Comparison of ENCODE assay signal across 1 cellular context in the genomic region with DNA sequence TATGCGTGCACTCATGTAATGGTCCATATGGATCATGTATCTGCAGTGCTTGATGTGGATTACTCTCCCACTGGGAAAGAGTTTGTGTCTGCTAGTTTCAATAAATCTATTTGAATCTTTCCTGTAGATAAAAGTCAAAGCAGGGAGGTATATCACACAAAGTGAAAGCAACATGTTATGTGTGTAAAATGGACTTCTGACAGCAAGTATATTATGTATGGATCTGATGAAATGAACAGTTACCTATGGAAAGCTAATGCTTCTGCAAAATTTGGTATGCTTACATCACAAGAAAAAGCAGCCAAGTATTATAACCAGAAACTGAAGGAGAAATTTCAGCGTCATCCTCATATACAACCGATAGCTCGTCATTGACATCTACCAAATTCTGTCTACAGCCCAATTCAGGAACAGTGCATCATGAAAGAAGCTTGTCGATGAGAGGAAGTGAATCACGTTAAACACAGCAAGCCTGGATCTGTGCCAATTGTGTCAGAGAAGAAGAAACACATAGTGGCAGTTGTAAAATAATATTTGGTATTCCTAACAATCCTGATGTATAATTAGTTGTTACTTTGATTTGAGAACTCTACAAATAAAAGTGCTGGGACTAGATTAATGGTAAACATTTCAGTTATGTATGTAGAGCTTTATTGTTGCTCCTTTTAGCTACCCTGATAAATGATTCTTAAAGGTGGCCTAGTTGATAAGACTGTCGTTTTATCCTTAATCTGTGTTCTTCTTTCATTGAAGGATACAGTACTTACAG.
TF ChIP-seq lines count a peak whose summit lies in the region.

No MANE protein-coding gene starts in this region.

TF ChIP-seq in K562, 482 proteins besides CTCF, POLR2A, EP300 and RAD21 (continued from another document and continues in another):
- TF ChIP-seq, protein P1, sequence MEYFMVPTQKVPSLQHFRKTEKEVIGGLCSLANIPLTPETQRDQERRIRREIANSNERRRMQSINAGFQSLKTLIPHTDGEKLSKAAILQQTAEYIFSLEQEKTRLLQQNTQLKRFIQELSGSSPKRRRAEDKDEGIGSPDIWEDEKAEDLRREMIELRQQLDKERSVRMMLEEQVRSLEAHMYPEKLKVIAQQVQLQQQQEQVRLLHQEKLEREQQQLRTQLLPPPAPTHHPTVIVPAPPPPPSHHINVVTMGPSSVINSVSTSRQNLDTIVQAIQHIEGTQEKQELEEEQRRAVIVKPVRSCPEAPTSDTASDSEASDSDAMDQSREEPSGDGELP (CRISPR knock-in tag; IDR thresholded peaks at IDR 0.05; ENCODE audit: borderline replicate concordance) = no peak
- no peak for TF ChIP-seq CAMTA2 (CRISPR knock-in tag; conservative IDR thresholded peaks at IDR 0.05)
- no peak for TF ChIP-seq PRPF4 (IDR thresholded peaks at IDR 0.05; ENCODE audit: insufficient read depth, low read depth, low read length, poor library complexity, severe bottlenecking)
- TF ChIP-seq YBX1 (IDR thresholded peaks at IDR 0.05) = no peak
- TF ChIP-seq EZH2 (IDR thresholded peaks at IDR 0.05; ENCODE audit: borderline replicate concordance, low read depth, low read length) = no peak
- no peak for TF ChIP-seq PREB (CRISPR knock-in tag; IDR thresholded peaks at IDR 0.05)
- peak; percentile 24; the same call in 1 of the 2 replicates for TF ChIP-seq JUND (IDR thresholded peaks at IDR 0.05; ENCODE audit: borderline replicate concordance, low read depth, low read length)
- TF ChIP-seq JUND (tag; IDR thresholded peaks at IDR 0.05; ENCODE audit: borderline replicate concordance, low read depth, low read length) = peak; percentile 16; the same call in 2 of the 3 replicates
- no peak for TF ChIP-seq ZNF561 (CRISPR knock-in tag; conservative IDR thresholded peaks at IDR 0.05)
- TF ChIP-seq ZNF507 (tag; conservative IDR thresholded peaks at IDR 0.05) = no peak
- no peak for TF ChIP-seq NFYB (IDR thresholded peaks at IDR 0.05; ENCODE audit: extremely low read depth, insufficient read length)
- no peak for TF ChIP-seq FOXJ3 (CRISPR knock-in tag; IDR thresholded peaks at IDR 0.05)
- no peak for TF ChIP-seq SIRT6 (IDR thresholded peaks at IDR 0.05; ENCODE audit: low read depth, low read length)
- TF ChIP-seq, protein P2, sequence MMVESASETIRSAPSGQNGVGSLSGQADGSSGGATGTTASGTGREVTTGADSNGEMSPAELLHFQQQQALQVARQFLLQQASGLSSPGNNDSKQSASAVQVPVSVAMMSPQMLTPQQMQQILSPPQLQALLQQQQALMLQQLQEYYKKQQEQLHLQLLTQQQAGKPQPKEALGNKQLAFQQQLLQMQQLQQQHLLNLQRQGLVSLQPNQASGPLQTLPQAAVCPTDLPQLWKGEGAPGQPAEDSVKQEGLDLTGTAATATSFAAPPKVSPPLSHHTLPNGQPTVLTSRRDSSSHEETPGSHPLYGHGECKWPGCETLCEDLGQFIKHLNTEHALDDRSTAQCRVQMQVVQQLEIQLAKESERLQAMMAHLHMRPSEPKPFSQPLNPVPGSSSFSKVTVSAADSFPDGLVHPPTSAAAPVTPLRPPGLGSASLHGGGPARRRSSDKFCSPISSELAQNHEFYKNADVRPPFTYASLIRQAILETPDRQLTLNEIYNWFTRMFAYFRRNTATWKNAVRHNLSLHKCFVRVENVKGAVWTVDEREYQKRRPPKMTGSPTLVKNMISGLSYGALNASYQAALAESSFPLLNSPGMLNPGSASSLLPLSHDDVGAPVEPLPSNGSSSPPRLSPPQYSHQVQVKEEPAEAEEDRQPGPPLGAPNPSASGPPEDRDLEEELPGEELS (CRISPR knock-in tag; IDR thresholded peaks at IDR 0.05; ENCODE audit: borderline replicate concordance) = no peak
- no peak for TF ChIP-seq ZNF444 (CRISPR knock-in tag; IDR thresholded peaks at IDR 0.05)
- TF ChIP-seq AFF1 (IDR thresholded peaks at IDR 0.05; ENCODE audit: low read depth in 1 of 2, partially characterized antibody in 2 of 2) = no peak
- TF ChIP-seq PTTG1 (tag; IDR thresholded peaks at IDR 0.05; ENCODE audit: low read depth) = no peak
- TF ChIP-seq TEAD2 (tag; IDR thresholded peaks at IDR 0.05) = no peak
- no peak for TF ChIP-seq ZC3H4 (CRISPR knock-in tag; IDR thresholded peaks at IDR 0.05; ENCODE audit: borderline replicate concordance)
- TF ChIP-seq, protein P3, sequence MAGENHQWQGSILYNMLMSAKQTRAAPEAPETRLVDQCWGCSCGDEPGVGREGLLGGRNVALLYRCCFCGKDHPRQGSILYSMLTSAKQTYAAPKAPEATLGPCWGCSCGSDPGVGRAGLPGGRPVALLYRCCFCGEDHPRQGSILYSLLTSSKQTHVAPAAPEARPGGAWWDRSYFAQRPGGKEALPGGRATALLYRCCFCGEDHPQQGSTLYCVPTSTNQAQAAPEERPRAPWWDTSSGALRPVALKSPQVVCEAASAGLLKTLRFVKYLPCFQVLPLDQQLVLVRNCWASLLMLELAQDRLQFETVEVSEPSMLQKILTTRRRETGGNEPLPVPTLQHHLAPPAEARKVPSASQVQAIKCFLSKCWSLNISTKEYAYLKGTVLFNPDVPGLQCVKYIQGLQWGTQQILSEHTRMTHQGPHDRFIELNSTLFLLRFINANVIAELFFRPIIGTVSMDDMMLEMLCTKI (IDR thresholded peaks at IDR 0.05; ENCODE audit: partially characterized antibody) = no peak
- no peak for TF ChIP-seq ZNF76 (CRISPR knock-in tag; IDR thresholded peaks at IDR 0.05; ENCODE audit: borderline replicate concordance)
- no peak for TF ChIP-seq PHTF2 (CRISPR knock-in tag; IDR thresholded peaks at IDR 0.05)
- TF ChIP-seq, protein P4, sequence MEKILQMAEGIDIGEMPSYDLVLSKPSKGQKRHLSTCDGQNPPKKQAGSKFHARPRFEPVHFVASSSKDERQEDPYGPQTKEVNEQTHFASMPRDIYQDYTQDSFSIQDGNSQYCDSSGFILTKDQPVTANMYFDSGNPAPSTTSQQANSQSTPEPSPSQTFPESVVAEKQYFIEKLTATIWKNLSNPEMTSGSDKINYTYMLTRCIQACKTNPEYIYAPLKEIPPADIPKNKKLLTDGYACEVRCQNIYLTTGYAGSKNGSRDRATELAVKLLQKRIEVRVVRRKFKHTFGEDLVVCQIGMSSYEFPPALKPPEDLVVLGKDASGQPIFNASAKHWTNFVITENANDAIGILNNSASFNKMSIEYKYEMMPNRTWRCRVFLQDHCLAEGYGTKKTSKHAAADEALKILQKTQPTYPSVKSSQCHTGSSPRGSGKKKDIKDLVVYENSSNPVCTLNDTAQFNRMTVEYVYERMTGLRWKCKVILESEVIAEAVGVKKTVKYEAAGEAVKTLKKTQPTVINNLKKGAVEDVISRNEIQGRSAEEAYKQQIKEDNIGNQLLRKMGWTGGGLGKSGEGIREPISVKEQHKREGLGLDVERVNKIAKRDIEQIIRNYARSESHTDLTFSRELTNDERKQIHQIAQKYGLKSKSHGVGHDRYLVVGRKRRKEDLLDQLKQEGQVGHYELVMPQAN (IDR thresholded peaks at IDR 0.05; ENCODE audit: borderline replicate concordance) = no peak
- no peak for TF ChIP-seq HCFC1 (IDR thresholded peaks at IDR 0.05; ENCODE audit: low read depth, low read length)
- no peak for TF ChIP-seq CSDE1 (IDR thresholded peaks at IDR 0.05)
- no peak for TF ChIP-seq DNMT1 (IDR thresholded peaks at IDR 0.05)
- TF ChIP-seq, protein P5, sequence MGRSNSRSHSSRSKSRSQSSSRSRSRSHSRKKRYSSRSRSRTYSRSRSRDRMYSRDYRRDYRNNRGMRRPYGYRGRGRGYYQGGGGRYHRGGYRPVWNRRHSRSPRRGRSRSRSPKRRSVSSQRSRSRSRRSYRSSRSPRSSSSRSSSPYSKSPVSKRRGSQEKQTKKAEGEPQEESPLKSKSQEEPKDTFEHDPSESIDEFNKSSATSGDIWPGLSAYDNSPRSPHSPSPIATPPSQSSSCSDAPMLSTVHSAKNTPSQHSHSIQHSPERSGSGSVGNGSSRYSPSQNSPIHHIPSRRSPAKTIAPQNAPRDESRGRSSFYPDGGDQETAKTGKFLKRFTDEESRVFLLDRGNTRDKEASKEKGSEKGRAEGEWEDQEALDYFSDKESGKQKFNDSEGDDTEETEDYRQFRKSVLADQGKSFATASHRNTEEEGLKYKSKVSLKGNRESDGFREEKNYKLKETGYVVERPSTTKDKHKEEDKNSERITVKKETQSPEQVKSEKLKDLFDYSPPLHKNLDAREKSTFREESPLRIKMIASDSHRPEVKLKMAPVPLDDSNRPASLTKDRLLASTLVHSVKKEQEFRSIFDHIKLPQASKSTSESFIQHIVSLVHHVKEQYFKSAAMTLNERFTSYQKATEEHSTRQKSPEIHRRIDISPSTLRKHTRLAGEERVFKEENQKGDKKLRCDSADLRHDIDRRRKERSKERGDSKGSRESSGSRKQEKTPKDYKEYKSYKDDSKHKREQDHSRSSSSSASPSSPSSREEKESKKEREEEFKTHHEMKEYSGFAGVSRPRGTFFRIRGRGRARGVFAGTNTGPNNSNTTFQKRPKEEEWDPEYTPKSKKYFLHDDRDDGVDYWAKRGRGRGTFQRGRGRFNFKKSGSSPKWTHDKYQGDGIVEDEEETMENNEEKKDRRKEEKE (IDR thresholded peaks at IDR 0.05; ENCODE audit: borderline replicate concordance in 1 of 2, control insufficient read depth in 1 of 2, low read depth in 2 of 2, low read length in 1 of 2) = no peak
- no peak for TF ChIP-seq POLR2B (IDR thresholded peaks at IDR 0.05; ENCODE audit: low read depth, partially characterized antibody)
- TF ChIP-seq CREM (IDR thresholded peaks at IDR 0.05; ENCODE audit: low read depth) = peak; percentile 57
- TF ChIP-seq CEBPB (tag; IDR thresholded peaks at IDR 0.05) = no peak
- no peak for TF ChIP-seq ZNF274 (IDR thresholded peaks at IDR 0.05; ENCODE audit: borderline replicate concordance, low read depth, low read length)
- TF ChIP-seq ZFP36 (IDR thresholded peaks at IDR 0.05; ENCODE audit: low read depth, low read length, partially characterized antibody) = no peak
- TF ChIP-seq NFIC (IDR thresholded peaks at IDR 0.05) = peak; percentile 95
- TF ChIP-seq MTA3 (IDR thresholded peaks at IDR 0.05; ENCODE audit: borderline replicate concordance) = no peak
- TF ChIP-seq HDAC3 (IDR thresholded peaks at IDR 0.05; ENCODE audit: borderline replicate concordance, partially characterized antibody) = no peak
- TF ChIP-seq FOXA1 (IDR thresholded peaks at IDR 0.05; ENCODE audit: borderline replicate concordance) = no peak
- no peak for TF ChIP-seq ZBTB11 (CRISPR knock-in tag; IDR thresholded peaks at IDR 0.05)
- TF ChIP-seq, protein P6, sequence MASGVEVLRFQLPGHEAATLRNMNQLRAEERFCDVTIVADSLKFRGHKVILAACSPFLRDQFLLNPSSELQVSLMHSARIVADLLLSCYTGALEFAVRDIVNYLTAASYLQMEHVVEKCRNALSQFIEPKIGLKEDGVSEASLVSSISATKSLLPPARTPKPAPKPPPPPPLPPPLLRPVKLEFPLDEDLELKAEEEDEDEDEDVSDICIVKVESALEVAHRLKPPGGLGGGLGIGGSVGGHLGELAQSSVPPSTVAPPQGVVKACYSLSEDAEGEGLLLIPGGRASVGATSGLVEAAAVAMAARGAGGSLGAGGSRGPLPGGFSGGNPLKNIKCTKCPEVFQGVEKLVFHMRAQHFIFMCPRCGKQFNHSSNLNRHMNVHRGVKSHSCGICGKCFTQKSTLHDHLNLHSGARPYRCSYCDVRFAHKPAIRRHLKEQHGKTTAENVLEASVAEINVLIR (CRISPR knock-in tag; IDR thresholded peaks at IDR 0.05) = no peak
- no peak for TF ChIP-seq GATAD2B (IDR thresholded peaks at IDR 0.05; ENCODE audit: borderline replicate concordance)
